8 cellular contexts compared by ENCODE assay signal in genomic region chr4:70651864-70652506, GRCh38. TPM values are rescaled to one million over a fixed set of nuclear protein-coding genes. Genes with fewer than 3 reads are reported as not detected.
DNase-seq lines count a peak whose midpoint lies in the region; ATAC-seq and TF ChIP-seq lines count a peak whose summit lies in the region.

No MANE protein-coding gene starts in this region.

- ATAC-seq in GM19463 (IDR thresholded peaks at IDR 0.05; ENCODE audit: unreplicated experiment) = no peak
- ATAC-seq in HG03097 (IDR thresholded peaks at IDR 0.05; ENCODE audit: low FRiP score, unreplicated experiment) = no peak

- peak; percentile 25 for TF ChIP-seq CTCF in HFF-Myc (IDR thresholded peaks at IDR 0.05; ENCODE audit: low read depth, low read length, missing control alignments)

- no peak overlapping the region for H3K4me3 ChIP-seq in HFF-Myc (replicated peaks; ENCODE audit: low read depth, low read length)

- peak; percentile 8 for DNase-seq in NCI-H345 (lab: John Stamatoyannopoulos, UW)
- no peak for DNase-seq in NCI-H345 treated with DMSO at 0.1 percent for 48 hours (lab: John Stamatoyannopoulos, UW; ENCODE audit: unreplicated experiment)
- DNase-seq in HFF-Myc (ENCODE audit: extremely low read depth, low read depth) = no peak
- peak; percentile 1 for DNase-seq in NCI-H774 (lab: John Stamatoyannopoulos, UW)
- peak; percentile 17 for DNase-seq in cerebellum (ENCODE audit: low spot score)
- peak; percentile 34 to 55 for DNase-seq in lung microvascular endothelial cell (ENCODE audit: low read depth in 2 of 2)

RNA-seq across cellular contexts. Expression of gene JCHAIN, which starts 14.3 kb away (rescaled TPM):
- total RNA-seq in cerebellum = 3.6 TPM
- not detected in 2 replicates for total RNA-seq in lung microvascular endothelial cell

RNA-seq across cellular contexts. Expression of gene ENAM, which starts 23.4 kb away (rescaled TPM):
- not detected for total RNA-seq in cerebellum
- total RNA-seq in lung microvascular endothelial cell = not detected in 2 replicates

RNA-seq across cellular contexts. Expression of gene UTP3, which starts 36.3 kb away (rescaled TPM):
- 10.5 TPM for total RNA-seq in cerebellum
- total RNA-seq in lung microvascular endothelial cell = 10.7 and 15.5 TPM in 2 replicates

RNA-seq across cellular contexts. Expression of gene AMBN, which starts 59.9 kb away (rescaled TPM):
- total RNA-seq in cerebellum (not detected), lung microvascular endothelial cell (not detected in 2 replicates)

Comparison
In these comparisons a context has a peak if more than half of its experiments do, and no peak if none do; other contexts are left out.
1. DNase-seq: peak in NCI-H345 (single experiment), NCI-H774 (single experiment), cerebellum (single experiment) and lung microvascular endothelial cell (2 of 2); none in NCI-H345 treated with DMSO at 0.1 percent for 48 hours (single experiment) and HFF-Myc (single experiment).